In genomic region chrX:103431316-103431715, GRCh38 we compare ENCODE assay signal across 20 cellular contexts. TPM values are rescaled to one million over a fixed set of nuclear protein-coding genes. Genes with fewer than 3 reads are reported as not detected.
DNase-seq lines count a peak whose midpoint lies in the region; TF ChIP-seq lines count a peak whose summit lies in the region.
"Had no signal": no experiment of that assay in that cellular context is flagged by ENCODE, and none has a peak within 500 bp of the region (broad histone marks: within the 10 kb centered on the region; RNA-seq: fewer than 3 reads in every experiment).

No MANE protein-coding gene starts in this region.

- no peaks in the 10 kb centered on the region for H3K79me2 ChIP-seq in Karpas-422 (ENCODE audit: low read length)

- H3K4me1 ChIP-seq in breast epithelium (no peaks in the 10 kb centered on the region), adipocyte (ENCODE audit: control insufficient read depth, insufficient read depth, low read length) (no peaks in the 10 kb centered on the region), Karpas-422 (ENCODE audit: low read length) (no peaks in the 10 kb centered on the region)

- H3K4me2 ChIP-seq in Karpas-422 (ENCODE audit: low read depth, low read length, poor library complexity, severe bottlenecking), result no peak overlapping the region
- H3K4me2 ChIP-seq: KMS-11 had no signal

- TF ChIP-seq POLR2A in breast epithelium (IDR thresholded peaks at IDR 0.05), result no peak

- H3K9me3 ChIP-seq in breast epithelium (no peaks in the 10 kb centered on the region), adipocyte (ENCODE audit: control insufficient read depth, low read length) (no peaks in the 10 kb centered on the region), Karpas-422 (ENCODE audit: low read length) (no peaks in the 10 kb centered on the region)
- H3K9me3 ChIP-seq: mucosa of descending colon had no signal

- intact Hi-C loops in MCF 10A (cut with micrococcal nuclease), result no loop called here
- intact Hi-C loops in breast epithelium (cut with DNase I; ENCODE audit: low total_unique reads), result no loop called here

- TF ChIP-seq CTCF in MCF 10A (IDR thresholded peaks at IDR 0.05; ENCODE audit: unreplicated experiment) (no peak), breast epithelium (IDR thresholded peaks at IDR 0.05) (no peak)

- H3K9me3 Mint-ChIP-seq in MCF 10A (ENCODE audit: unreplicated experiment), result no peaks in the 10 kb centered on the region
- H3K9me3 Mint-ChIP-seq: neural crest cell, T-cell had no signal

- H4K20me1 ChIP-seq in Karpas-422 (ENCODE audit: insufficient read depth, low read depth, low read length), result no peaks in the 10 kb centered on the region

- H3K27me3 Mint-ChIP-seq in MCF 10A (ENCODE audit: insufficient read depth, unreplicated experiment), result no peaks in the 10 kb centered on the region

- POLR2A ChIA-PET in MCF 10A (lab: Yijun Ruan, JAX), result interaction anchor here (1.0 to 1.3 kb wide), 2 partner anchors 11 to 75 kb away, joined by 4 read pairs; partner anchors contain the start of gene TCEAL9

- DNase-seq in MCF 10A (ENCODE audit: unreplicated experiment) (peak; percentile 60), breast epithelium (ENCODE audit: low spot score in 2 of 2) (no peak), adipocyte (ENCODE audit: low read depth) (peak; percentile 36), fibroblast of peridontal ligament (ENCODE audit: extremely low read depth) (peak; percentile 58), stromal cell of bone marrow (ENCODE audit: low read depth) (peak; percentile 17), UCSD-AML1 (lab: John Stamatoyannopoulos, UW; ENCODE audit: unreplicated experiment) (no peak), NCI-H2171 treated with DMSO at 0.1 percent for 48 hours (lab: John Stamatoyannopoulos, UW) (no peak), Karpas-422 (no peak)
- DNase-seq: activated CD4-positive, alpha-beta T cell treated with anti-CD3 and anti-CD28 coated beads, Interleukin-2, amount 50 U/mL, for 48 hours; anterior cingulate cortex; NCI-H1105 treated with DMSO at 0.1 percent for 48 hours; retina; Right ventricle myocardium superior; stimulated activated CD4-positive, alpha-beta T cell treated with anti-CD3 and anti-CD28 coated beads, Interleukin-12 subunit alpha, Interleukin-12 subunit beta, amount 100 ng/mL, for 4 hours; T-cell; WERI-Rb-1 had no signal

- no peak overlapping the region for H3K4me3 ChIP-seq in breast epithelium
- no peak overlapping the region for H3K4me3 ChIP-seq in adipocyte (ENCODE audit: low read length)
- no peak overlapping the region for H3K4me3 ChIP-seq in Karpas-422 (ENCODE audit: low read length)
- H3K4me3 ChIP-seq: mucosa of descending colon had no signal

- H3K4me3 Mint-ChIP-seq in MCF 10A (ENCODE audit: unreplicated experiment), result no peak overlapping the region
- H3K4me3 Mint-ChIP-seq: neural crest cell, T-cell had no signal

- H3K9ac ChIP-seq in adipocyte (ENCODE audit: low read length) (no peak overlapping the region), Karpas-422 (ENCODE audit: low read length) (no peak overlapping the region)
- H3K9ac ChIP-seq: KMS-11 had no signal

- CTCF ChIA-PET in MCF 10A (lab: Yijun Ruan, JAX), result no interaction called here

- H3K36me3 Mint-ChIP-seq in MCF 10A (ENCODE audit: insufficient read depth, unreplicated experiment), result no peaks in the 10 kb centered on the region
- H3K36me3 Mint-ChIP-seq: T-cell had no signal

- peaks cover 10% of the 10 kb centered on the region for H3K4me1 Mint-ChIP-seq in MCF 10A (ENCODE audit: insufficient read depth, unreplicated experiment)
- H3K4me1 Mint-ChIP-seq: neural crest cell, T-cell had no signal

- H3K27me3 ChIP-seq in breast epithelium (peaks cover 0 to 22% of the 10 kb centered on the region in 2 donors), adipocyte (replicated peaks; ENCODE audit: control insufficient read depth, insufficient read depth, low read length) (no peaks in the 10 kb centered on the region), Karpas-422 (ENCODE audit: low read length) (no peaks in the 10 kb centered on the region)

- no peaks in the 10 kb centered on the region for H3K36me3 ChIP-seq in breast epithelium
- H3K36me3 ChIP-seq in adipocyte (ENCODE audit: control insufficient read depth, insufficient read depth, low read length, severe bottlenecking), result no peaks in the 10 kb centered on the region
- no peaks in the 10 kb centered on the region for H3K36me3 ChIP-seq in Karpas-422 (ENCODE audit: insufficient read depth, low read length)
- H3K36me3 ChIP-seq: WERI-Rb-1 had no signal

- no peak overlapping the region for H3K27ac Mint-ChIP-seq in MCF 10A (ENCODE audit: low read depth, unreplicated experiment)
- H3K27ac Mint-ChIP-seq: T-cell had no signal

- no peaks in the 10 kb centered on the region for H3K9me2 ChIP-seq in Karpas-422 (replicated peaks; ENCODE audit: insufficient read depth, low read length)

- H3K27ac ChIP-seq in breast epithelium, result no peak overlapping the region
- no peak overlapping the region for H3K27ac ChIP-seq in Karpas-422 (ENCODE audit: low read length)
- H3K27ac ChIP-seq: 22Rv1, KMS-11, WERI-Rb-1 had no signal

- no TSS peak for BruUV-seq in MCF 10A (replicated peaks; lab: Mats Ljungman, UMichigan)

- H2AFZ ChIP-seq in Karpas-422 (ENCODE audit: low read length), result no peak overlapping the region

RNA-seq across cellular contexts. Expression of gene BEX3, which starts 55.0 kb away (rescaled TPM):
- 166 and 173 TPM in 2 replicates for total RNA-seq in MCF 10A (2022)
- total RNA-seq in breast epithelium, result 100 to 1,000 TPM in 2 of 3 donors, 10 to 100 TPM in 1; 95.4 to 133 (median 121) TPM
- not detected in 2 replicates for total RNA-seq in Karpas-422 (2014; rRNA removed; shearing (Covaris generic); ENCODE audit: low replicate concordance)

Comparison
In these comparisons a context has a peak if more than half of its experiments do, and no peak if none do; other contexts are left out.
1. DNase-seq: peak in MCF 10A (single experiment), adipocyte (single experiment), fibroblast of peridontal ligament (single experiment) and stromal cell of bone marrow (single experiment); none in breast epithelium (0 of 2), UCSD-AML1 (single experiment), NCI-H2171 treated with DMSO at 0.1 percent for 48 hours (single experiment) and Karpas-422 (single experiment).
2. RNA of gene BEX3, which starts 55.0 kb away (total RNA-seq): 166 to 173 TPM in MCF 10A and 95.4 to 133 TPM in breast epithelium; not detected in Karpas-422; every median in the first group is over 10 times any median in the second.